Comparison of ENCODE assay signal across 18 cellular contexts in genomic region chr12:26721800-26722199, GRCh38.
DNase-seq lines count a peak whose midpoint lies in the region; ATAC-seq, FAIRE-seq and TF ChIP-seq lines count a peak whose summit lies in the region.
"Had no signal": no experiment of that assay in that cellular context is flagged by ENCODE, and none has a peak within 500 bp of the region (broad histone marks: within the 10 kb centered on the region; RNA-seq: fewer than 3 reads in every experiment).

No MANE protein-coding gene starts in this region.

- intact Hi-C loops in endothelial cell of umbilical vein (cut with micrococcal nuclease): loop anchor here (2.0 kb wide), 1 partner anchor 111 kb away; the partner anchor contains the start of gene ITPR2

- H3K9me1 ChIP-seq in endothelial cell of umbilical vein (replicated peaks; ENCODE audit: control insufficient read depth, extremely low read depth, insufficient read depth, low read length): no peaks in the 10 kb centered on the region

- no peak for ATAC-seq in HG03442 (IDR thresholded peaks at IDR 0.05; ENCODE audit: unreplicated experiment)
- no peak for ATAC-seq in GM18502 (IDR thresholded peaks at IDR 0.05; ENCODE audit: poor library complexity, unreplicated experiment)

- no TSS peak for BruUV-seq in endothelial cell of umbilical vein (replicated peaks; lab: Mats Ljungman, UMichigan)

- TF ChIP-seq CTCF in endothelial cell of umbilical vein (IDR thresholded peaks at IDR 0.05; ENCODE audit: extremely low read depth in 1 of 2, insufficient read depth in 1 of 2, low read depth in 1 of 2, low read length in 2 of 2): no peak

- FAIRE-seq in endothelial cell of umbilical vein (lab: Jason Lieb, UNC): no peak
- FAIRE-seq: astrocyte, TTC549 had no signal

- dilution Hi-C loops in endothelial cell of umbilical vein (cut with MboI; ENCODE audit: extremely low pct_ligation_motif_present, low sequenced_read_pairs): no loop called here

- no peak overlapping the region for H3K9ac ChIP-seq in endothelial cell of umbilical vein (replicated peaks; ENCODE audit: extremely low read depth, insufficient read depth, low read length)

- peaks cover 40% of the 10 kb centered on the region for H3K4me1 ChIP-seq in endothelial cell of umbilical vein (ENCODE audit: control insufficient read depth, extremely low read depth, insufficient read depth, low read length)

- H3K4me2 ChIP-seq in endothelial cell of umbilical vein (ENCODE audit: insufficient read depth, low read length): peak overlapping the region; percentile 70

- H4K20me1 ChIP-seq in endothelial cell of umbilical vein (replicated peaks; ENCODE audit: control insufficient read depth, extremely low read depth, insufficient read depth, low read length): no peaks in the 10 kb centered on the region

- no peak for TF ChIP-seq POLR2A in endothelial cell of umbilical vein (IDR thresholded peaks at IDR 0.05; ENCODE audit: low read depth, low read length)

- H3K4me3 ChIP-seq in endothelial cell of umbilical vein (replicated peaks in 1 of 3; ENCODE audit: insufficient read depth in 1 of 3, low read depth in 1 of 3, low read length in 3 of 3): no peak overlapping the region
- H3K4me3 ChIP-seq: coronary artery, lung, SJSA1, thoracic aorta had no signal

- no peaks in the 10 kb centered on the region for H3K9me3 ChIP-seq in endothelial cell of umbilical vein (replicated peaks; ENCODE audit: control insufficient read depth, insufficient read depth, low read length)
- H3K9me3 ChIP-seq: SJSA1, thoracic aorta had no signal

- no peak overlapping the region for H2AFZ ChIP-seq in endothelial cell of umbilical vein (ENCODE audit: low read depth, low read length)

- H3K36me3 ChIP-seq in endothelial cell of umbilical vein (ENCODE audit: control insufficient read depth in 2 of 2, extremely low read depth in 1 of 2, insufficient read depth in 2 of 2, low read length in 2 of 2): peaks cover 2 to 4% of the 10 kb centered on the region in 2 experiments
- H3K36me3 ChIP-seq: SJSA1, thoracic aorta had no signal

- no peak overlapping the region for H3K27ac ChIP-seq in endothelial cell of umbilical vein (ENCODE audit: insufficient read depth, low read depth, low read length)
- H3K27ac ChIP-seq: coronary artery, SJSA1 had no signal

- POLR2A ChIA-PET in endothelial cell of umbilical vein (lab: Charles Lee): interaction anchor here (0.6 kb wide), 1 partner anchor 47 kb away, joined by 3 read pairs; no protein-coding TSS in a partner anchor

- DNase-seq in COLO668 (lab: John Stamatoyannopoulos, UW; ENCODE audit: unreplicated experiment) (peak; percentile 26), ELR (ENCODE audit: low read depth) (peak; percentile 29), NCI-H69 (lab: John Stamatoyannopoulos, UW) (peak; percentile 67), endothelial cell of umbilical vein (ENCODE audit: low read depth, low spot score) (peak; percentile 92), hypothalamus (lab: John Stamatoyannopoulos, UW) (no peak), iPS-NIHi11 (ENCODE audit: low spot score) (no peak)
- DNase-seq: activated CD4-positive, alpha-beta memory T cell treated with anti-CD3 and anti-CD28 coated beads, Interleukin-2, amount 10 ng/mL, durations not matched to agents 7 days and 5 days; NCI-H526 treated with DMSO at 0.1 percent for 48 hours; nephron progenitor cell; retina had no signal

- no peaks in the 10 kb centered on the region for H3K27me3 ChIP-seq in endothelial cell of umbilical vein (ENCODE audit: control insufficient read depth in 2 of 2, insufficient read depth in 2 of 2, low read length in 2 of 2)
- H3K27me3 ChIP-seq: SJSA1 had no signal

- H3K79me2 ChIP-seq in endothelial cell of umbilical vein (ENCODE audit: control insufficient read depth, insufficient read depth, low read length): peaks cover 5% of the 10 kb centered on the region

- CTCF ChIA-PET in endothelial cell of umbilical vein (lab: Charles Lee): interaction anchor here (0.7 to 2.1 kb wide), 12 partner anchors 8 to 163 kb away, joined by 3 to 8 read pairs (median 3); no protein-coding TSS in a partner anchor

TF ChIP-seq in endothelial cell of umbilical vein, 7 proteins besides CTCF, POLR2A, EP300 and RAD21:
- no peak for TF ChIP-seq MYC (IDR thresholded peaks at IDR 0.05; ENCODE audit: low read depth, low read length)
- no peak for TF ChIP-seq MAX (IDR thresholded peaks at IDR 0.05; ENCODE audit: insufficient read depth, insufficient read length)
- TF ChIP-seq POLR2AphosphoS5 (IDR thresholded peaks at IDR 0.05; ENCODE audit: insufficient read depth, low read depth, low read length): peak; percentile 16
- no peak for TF ChIP-seq EZH2 (IDR thresholded peaks at IDR 0.05; ENCODE audit: borderline replicate concordance, low read depth, low read length, severe bottlenecking)
- TF ChIP-seq JUN (IDR thresholded peaks at IDR 0.05; ENCODE audit: borderline replicate concordance, insufficient read depth, insufficient read length, low read depth): peak; percentile 13
- peak; percentile 66 for TF ChIP-seq FOS (IDR thresholded peaks at IDR 0.05; ENCODE audit: borderline replicate concordance, insufficient read depth, low read length)
- TF ChIP-seq GATA2 (IDR thresholded peaks at IDR 0.05; ENCODE audit: insufficient read depth, insufficient read length, low read depth, low read length): no peak

Comparison
In these comparisons a context has a peak if more than half of its experiments do, and no peak if none do; other contexts are left out.
1. DNase-seq: peak in COLO668 (single experiment), ELR (single experiment), NCI-H69 (single experiment) and endothelial cell of umbilical vein (single experiment); none in hypothalamus (0 of 51) and iPS-NIHi11 (single experiment).